In the genomic region with DNA sequence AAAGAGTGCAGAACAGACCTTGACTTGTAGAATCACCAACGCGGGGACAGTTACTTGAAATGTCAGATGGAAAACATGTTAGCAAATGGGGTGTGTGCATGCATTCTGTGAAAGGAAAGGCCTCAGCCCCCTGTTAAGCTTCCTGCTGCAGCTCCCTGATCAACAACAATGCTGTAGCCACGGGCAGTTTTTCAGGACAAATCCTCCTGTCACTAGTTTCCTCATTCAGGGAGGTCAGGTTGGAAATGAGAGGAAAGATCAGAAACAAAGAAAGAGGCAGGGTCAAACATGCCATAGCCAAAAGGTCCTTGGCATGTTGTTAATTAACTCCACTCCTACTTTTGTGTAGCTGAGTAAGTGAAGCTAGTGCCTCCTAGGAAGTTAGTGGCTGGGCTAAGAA, we compare ENCODE assay signal across 1 cellular context.
TF ChIP-seq lines count a peak whose summit lies in the region.

No MANE protein-coding gene starts in this region.

TF ChIP-seq in HepG2, 621 proteins besides CTCF, POLR2A, EP300 and RAD21 (continued from another document):
- TF ChIP-seq, protein P1, sequence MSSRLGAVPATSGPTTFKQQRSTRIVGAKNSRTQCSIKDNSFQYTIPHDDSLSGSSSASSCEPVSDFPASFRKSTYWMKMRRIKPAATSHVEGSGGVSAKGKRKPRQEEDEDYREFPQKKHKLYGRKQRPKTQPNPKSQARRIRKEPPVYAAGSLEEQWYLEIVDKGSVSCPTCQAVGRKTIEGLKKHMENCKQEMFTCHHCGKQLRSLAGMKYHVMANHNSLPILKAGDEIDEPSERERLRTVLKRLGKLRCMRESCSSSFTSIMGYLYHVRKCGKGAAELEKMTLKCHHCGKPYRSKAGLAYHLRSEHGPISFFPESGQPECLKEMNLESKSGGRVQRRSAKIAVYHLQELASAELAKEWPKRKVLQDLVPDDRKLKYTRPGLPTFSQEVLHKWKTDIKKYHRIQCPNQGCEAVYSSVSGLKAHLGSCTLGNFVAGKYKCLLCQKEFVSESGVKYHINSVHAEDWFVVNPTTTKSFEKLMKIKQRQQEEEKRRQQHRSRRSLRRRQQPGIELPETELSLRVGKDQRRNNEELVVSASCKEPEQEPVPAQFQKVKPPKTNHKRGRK (CRISPR knock-in tag; IDR thresholded peaks at IDR 0.05): no peak
- TF ChIP-seq ZNF326 (CRISPR knock-in tag; IDR thresholded peaks at IDR 0.05; ENCODE audit: borderline replicate concordance) (no peak), TEAD3 (CRISPR knock-in tag; optimal IDR thresholded peaks at IDR 0.05; ENCODE audit: borderline replicate concordance) (peak; percentile 41), PBX2 (CRISPR knock-in tag; IDR thresholded peaks at IDR 0.05) (no peak), ZNF382 (CRISPR knock-in tag; IDR thresholded peaks at IDR 0.05; ENCODE audit: borderline replicate concordance) (no peak), MTA3 (CRISPR knock-in tag; IDR thresholded peaks at IDR 0.05) (no peak), SIX4 (CRISPR knock-in tag; IDR thresholded peaks at IDR 0.05) (no peak), ZFX (CRISPR knock-in tag; IDR thresholded peaks at IDR 0.05; ENCODE audit: low read depth) (peak; percentile 26; the same call in 1 of the 2 replicates), MIXL1 (CRISPR knock-in tag; IDR thresholded peaks at IDR 0.05) (peak; percentile 65; the same call in 1 of the 2 replicates), AHR (CRISPR knock-in tag; IDR thresholded peaks at IDR 0.05) (no peak), ZNF33A (CRISPR knock-in tag; IDR thresholded peaks at IDR 0.05; ENCODE audit: borderline replicate concordance) (no peak), ZNF501 (CRISPR knock-in tag; IDR thresholded peaks at IDR 0.05) (0 out of 2 replicates have a peak, but pooled peaks have one; percentile 8), NR2F6 (IDR thresholded peaks at IDR 0.05) (0 out of 2 replicates have a peak, but pooled peaks have one; percentile 6), NR2F6 (CRISPR knock-in tag; IDR thresholded peaks at IDR 0.05) (0 out of 2 replicates have a peak, but pooled peaks have one; percentile 8), EHMT2 (IDR thresholded peaks at IDR 0.05; ENCODE audit: borderline replicate concordance, low read depth, low read length) (no peak), ZNF33B (CRISPR knock-in tag; IDR thresholded peaks at IDR 0.05) (no peak), ZNF766 (CRISPR knock-in tag; IDR thresholded peaks at IDR 0.05; ENCODE audit: borderline replicate concordance) (no peak), ZNF672 (CRISPR knock-in tag; IDR thresholded peaks at IDR 0.05) (no peak), SOX13 (IDR thresholded peaks at IDR 0.05) (no peak), SOX13 (CRISPR knock-in tag; conservative IDR thresholded peaks at IDR 0.05 in 1 of 2, IDR thresholded peaks at IDR 0.05 in 1 of 2) (peak in 1 of 2 experiments; percentile 26; a peak in 1 of 4 replicates), CBX5 (CRISPR knock-in tag; IDR thresholded peaks at IDR 0.05; ENCODE audit: borderline replicate concordance) (no peak), IKZF5 (CRISPR knock-in tag; IDR thresholded peaks at IDR 0.05) (no peak), ZNF564 (CRISPR knock-in tag; IDR thresholded peaks at IDR 0.05) (no peak), MIER3 (CRISPR knock-in tag; IDR thresholded peaks at IDR 0.05; ENCODE audit: borderline replicate concordance) (0 out of 2 replicates have a peak, but pooled peaks have one; percentile 24), ZNF441 (CRISPR knock-in tag; IDR thresholded peaks at IDR 0.05; ENCODE audit: borderline replicate concordance) (no peak), CREB3 (CRISPR knock-in tag; IDR thresholded peaks at IDR 0.05) (no peak), ZNF333 (CRISPR knock-in tag; IDR thresholded peaks at IDR 0.05; ENCODE audit: borderline replicate concordance) (no peak), XRCC5 (optimal IDR thresholded peaks at IDR 0.05; ENCODE audit: low read length) (no peak), HDAC2 (CRISPR knock-in tag; IDR thresholded peaks at IDR 0.05) (peak; percentile 23; the same call in 1 of the 2 replicates), REPIN1 (CRISPR knock-in tag; IDR thresholded peaks at IDR 0.05; ENCODE audit: borderline replicate concordance, low read depth) (no peak), ZNF496 (CRISPR knock-in tag; IDR thresholded peaks at IDR 0.05; ENCODE audit: insufficient replicate concordance) (no peak), SMYD3 (CRISPR knock-in tag; IDR thresholded peaks at IDR 0.05) (0 out of 2 replicates have a peak, but pooled peaks have one; percentile 6), MAFK (conservative IDR thresholded peaks at IDR 0.05 in 1 of 2, IDR thresholded peaks at IDR 0.05 in 1 of 2; ENCODE audit: low read length in 2 of 2) (no peak), CCDC6 (CRISPR knock-in tag; IDR thresholded peaks at IDR 0.05) (no peak), ZBTB38 (CRISPR knock-in tag; IDR thresholded peaks at IDR 0.05) (0 out of 2 replicates have a peak, but pooled peaks have one; percentile 10), ZNF44 (CRISPR knock-in tag; IDR thresholded peaks at IDR 0.05) (no peak), RFXAP (CRISPR knock-in tag; IDR thresholded peaks at IDR 0.05; ENCODE audit: borderline replicate concordance) (no peak), ZEB1 (IDR thresholded peaks at IDR 0.05; ENCODE audit: insufficient replicate concordance, low read depth) (no peak)
- TF ChIP-seq, protein P2, sequence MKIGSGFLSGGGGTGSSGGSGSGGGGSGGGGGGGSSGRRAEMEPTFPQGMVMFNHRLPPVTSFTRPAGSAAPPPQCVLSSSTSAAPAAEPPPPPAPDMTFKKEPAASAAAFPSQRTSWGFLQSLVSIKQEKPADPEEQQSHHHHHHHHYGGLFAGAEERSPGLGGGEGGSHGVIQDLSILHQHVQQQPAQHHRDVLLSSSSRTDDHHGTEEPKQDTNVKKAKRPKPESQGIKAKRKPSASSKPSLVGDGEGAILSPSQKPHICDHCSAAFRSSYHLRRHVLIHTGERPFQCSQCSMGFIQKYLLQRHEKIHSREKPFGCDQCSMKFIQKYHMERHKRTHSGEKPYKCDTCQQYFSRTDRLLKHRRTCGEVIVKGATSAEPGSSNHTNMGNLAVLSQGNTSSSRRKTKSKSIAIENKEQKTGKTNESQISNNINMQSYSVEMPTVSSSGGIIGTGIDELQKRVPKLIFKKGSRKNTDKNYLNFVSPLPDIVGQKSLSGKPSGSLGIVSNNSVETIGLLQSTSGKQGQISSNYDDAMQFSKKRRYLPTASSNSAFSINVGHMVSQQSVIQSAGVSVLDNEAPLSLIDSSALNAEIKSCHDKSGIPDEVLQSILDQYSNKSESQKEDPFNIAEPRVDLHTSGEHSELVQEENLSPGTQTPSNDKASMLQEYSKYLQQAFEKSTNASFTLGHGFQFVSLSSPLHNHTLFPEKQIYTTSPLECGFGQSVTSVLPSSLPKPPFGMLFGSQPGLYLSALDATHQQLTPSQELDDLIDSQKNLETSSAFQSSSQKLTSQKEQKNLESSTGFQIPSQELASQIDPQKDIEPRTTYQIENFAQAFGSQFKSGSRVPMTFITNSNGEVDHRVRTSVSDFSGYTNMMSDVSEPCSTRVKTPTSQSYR (CRISPR knock-in tag; IDR thresholded peaks at IDR 0.05; ENCODE audit: borderline replicate concordance): no peak
- TF ChIP-seq, protein P3, sequence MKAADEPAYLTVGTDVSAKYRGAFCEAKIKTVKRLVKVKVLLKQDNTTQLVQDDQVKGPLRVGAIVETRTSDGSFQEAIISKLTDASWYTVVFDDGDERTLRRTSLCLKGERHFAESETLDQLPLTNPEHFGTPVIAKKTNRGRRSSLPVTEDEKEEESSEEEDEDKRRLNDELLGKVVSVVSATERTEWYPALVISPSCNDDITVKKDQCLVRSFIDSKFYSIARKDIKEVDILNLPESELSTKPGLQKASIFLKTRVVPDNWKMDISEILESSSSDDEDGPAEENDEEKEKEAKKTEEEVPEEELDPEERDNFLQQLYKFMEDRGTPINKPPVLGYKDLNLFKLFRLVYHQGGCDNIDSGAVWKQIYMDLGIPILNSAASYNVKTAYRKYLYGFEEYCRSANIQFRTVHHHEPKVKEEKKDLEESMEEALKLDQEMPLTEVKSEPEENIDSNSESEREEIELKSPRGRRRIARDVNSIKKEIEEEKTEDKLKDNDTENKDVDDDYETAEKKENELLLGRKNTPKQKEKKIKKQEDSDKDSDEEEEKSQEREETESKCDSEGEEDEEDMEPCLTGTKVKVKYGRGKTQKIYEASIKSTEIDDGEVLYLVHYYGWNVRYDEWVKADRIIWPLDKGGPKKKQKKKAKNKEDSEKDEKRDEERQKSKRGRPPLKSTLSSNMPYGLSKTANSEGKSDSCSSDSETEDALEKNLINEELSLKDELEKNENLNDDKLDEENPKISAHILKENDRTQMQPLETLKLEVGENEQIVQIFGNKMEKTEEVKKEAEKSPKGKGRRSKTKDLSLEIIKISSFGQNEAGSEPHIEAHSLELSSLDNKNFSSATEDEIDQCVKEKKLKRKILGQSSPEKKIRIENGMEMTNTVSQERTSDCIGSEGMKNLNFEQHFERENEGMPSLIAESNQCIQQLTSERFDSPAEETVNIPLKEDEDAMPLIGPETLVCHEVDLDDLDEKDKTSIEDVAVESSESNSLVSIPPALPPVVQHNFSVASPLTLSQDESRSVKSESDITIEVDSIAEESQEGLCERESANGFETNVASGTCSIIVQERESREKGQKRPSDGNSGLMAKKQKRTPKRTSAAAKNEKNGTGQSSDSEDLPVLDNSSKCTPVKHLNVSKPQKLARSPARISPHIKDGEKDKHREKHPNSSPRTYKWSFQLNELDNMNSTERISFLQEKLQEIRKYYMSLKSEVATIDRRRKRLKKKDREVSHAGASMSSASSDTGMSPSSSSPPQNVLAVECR (CRISPR knock-in tag; IDR thresholded peaks at IDR 0.05; ENCODE audit: borderline replicate concordance): no peak
- TF ChIP-seq, protein P4, sequence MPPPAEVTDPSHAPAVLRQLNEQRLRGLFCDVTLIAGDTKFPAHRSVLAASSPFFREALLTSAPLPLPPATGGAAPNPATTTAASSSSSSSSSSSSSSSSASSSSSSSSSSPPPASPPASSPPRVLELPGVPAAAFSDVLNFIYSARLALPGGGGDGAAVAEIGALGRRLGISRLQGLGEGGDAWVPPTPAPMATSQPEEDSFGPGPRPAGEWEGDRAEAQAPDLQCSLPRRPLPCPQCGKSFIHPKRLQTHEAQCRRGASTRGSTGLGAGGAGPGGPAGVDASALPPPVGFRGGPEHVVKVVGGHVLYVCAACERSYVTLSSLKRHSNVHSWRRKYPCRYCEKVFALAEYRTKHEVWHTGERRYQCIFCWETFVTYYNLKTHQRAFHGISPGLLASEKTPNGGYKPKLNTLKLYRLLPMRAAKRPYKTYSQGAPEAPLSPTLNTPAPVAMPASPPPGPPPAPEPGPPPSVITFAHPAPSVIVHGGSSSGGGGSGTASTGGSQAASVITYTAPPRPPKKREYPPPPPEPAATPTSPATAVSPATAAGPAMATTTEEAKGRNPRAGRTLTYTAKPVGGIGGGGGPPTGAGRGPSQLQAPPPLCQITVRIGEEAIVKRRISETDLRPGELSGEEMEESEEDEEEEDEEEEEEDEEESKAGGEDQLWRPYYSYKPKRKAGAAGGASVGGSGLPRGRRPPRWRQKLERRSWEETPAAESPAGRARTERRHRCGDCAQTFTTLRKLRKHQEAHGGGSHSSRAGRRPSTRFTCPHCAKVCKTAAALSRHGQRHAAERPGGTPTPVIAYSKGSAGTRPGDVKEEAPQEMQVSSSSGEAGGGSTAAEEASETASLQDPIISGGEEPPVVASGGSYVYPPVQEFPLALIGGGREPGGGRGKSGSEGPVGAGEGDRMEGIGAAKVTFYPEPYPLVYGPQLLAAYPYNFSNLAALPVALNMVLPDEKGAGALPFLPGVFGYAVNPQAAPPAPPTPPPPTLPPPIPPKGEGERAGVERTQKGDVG (CRISPR knock-in tag; IDR thresholded peaks at IDR 0.05; ENCODE audit: borderline replicate concordance): no peak
